ENCODE assay signal across 8 cellular contexts in genomic region chr19:41958367-41959055, GRCh38. TPM values are rescaled to one million over a fixed set of nuclear protein-coding genes. Genes with fewer than 3 reads are reported as not detected.
A peak's percentile ranks its signal among the peaks of the same experiment; 100 is the strongest.
DNase-seq lines count a peak whose midpoint lies in the region; ATAC-seq and TF ChIP-seq lines count a peak whose summit lies in the region.

No MANE protein-coding gene starts in this region.

- ATAC-seq in HG03064 (IDR thresholded peaks at IDR 0.05; ENCODE audit: low read depth, unreplicated experiment) = peak; percentile 38
- ATAC-seq in lung (ENCODE audit: insufficient read depth, low FRiP score) = peak; percentile 77
- no peak for ATAC-seq in GM18519 (IDR thresholded peaks at IDR 0.05; ENCODE audit: low FRiP score, unreplicated experiment)

- CTCF ChIA-PET in activated CD4-positive, alpha-beta memory T cell treated with anti-CD3 and anti-CD28 coated beads, Interleukin-2, amount 10 ng/mL, durations not matched to agents 7 days and 5 days (lab: Charles Lee) = interaction anchor here (0.8 to 4.0 kb wide), 11 partner anchors 11 to 167 kb away, joined by 3 to 32 read pairs (median 4); partner anchors contain the start of gene RPS19

- DNase-seq in NCI-H510A treated with DMSO at 0.1 percent for 48 hours (lab: John Stamatoyannopoulos, UW) (peak; percentile 81), lung (ENCODE audit: low spot score) (peak; percentile 90)
- peak; percentile 90 for DNase-seq in activated CD4-positive, alpha-beta memory T cell treated with anti-CD3 and anti-CD28 coated beads, Interleukin-2, amount 10 ng/mL, durations not matched to agents 7 days and 5 days
- DNase-seq in stimulated activated CD4-positive, alpha-beta T cell treated with anti-CD3 and anti-CD28 coated beads, TNF-alpha, amount 100 ng/mL, for 4 hours (ENCODE audit: low read depth in 3 of 3) = peak; percentile 72 to 84 (median 74)

- no peaks in the 10 kb centered on the region for H3K9me3 Mint-ChIP-seq in activated CD4-positive, alpha-beta memory T cell treated with anti-CD3 and anti-CD28 coated beads, Interleukin-2, amount 10 ng/mL, durations not matched to agents 7 days and 5 days

- peak overlapping the region; percentile 92 for H3K4me3 Mint-ChIP-seq in activated CD4-positive, alpha-beta memory T cell treated with anti-CD3 and anti-CD28 coated beads, Interleukin-2, amount 10 ng/mL, durations not matched to agents 7 days and 5 days

- no peaks in the 10 kb centered on the region for H3K36me3 Mint-ChIP-seq in activated CD4-positive, alpha-beta memory T cell treated with anti-CD3 and anti-CD28 coated beads, Interleukin-2, amount 10 ng/mL, durations not matched to agents 7 days and 5 days (ENCODE audit: low read depth)

- H3K4me1 ChIP-seq in duodenal mucosa (ENCODE audit: control insufficient read depth in 1 of 2, insufficient read depth in 2 of 2, low read length in 2 of 2) (peaks cover 28 to 34% of the 10 kb centered on the region in 2 donors), lung (ENCODE audit: control insufficient read depth in 2 of 2, insufficient read depth in 2 of 2, low read length in 2 of 2) (peaks cover 0 to 8% of the 10 kb centered on the region in 2 donors)

- H3K4me3 ChIP-seq in GM12875 (ENCODE audit: low read depth, low read length) (peak overlapping the region; percentile 74), duodenal mucosa (ENCODE audit: low read depth in 1 of 2, low read length in 2 of 2) (peak overlapping the region; percentile 80 to 92), lung (peak overlapping the region; percentile 93)

- H3K27ac ChIP-seq in duodenal mucosa (ENCODE audit: low read depth, low read length) (peak overlapping the region; percentile 83), lung (ENCODE audit: low read depth in 1 of 2, low read length in 1 of 2) (peak overlapping the region; percentile 77 to 94)

- peak overlapping the region; percentile 79 for H3K27ac Mint-ChIP-seq in activated CD4-positive, alpha-beta memory T cell treated with anti-CD3 and anti-CD28 coated beads, Interleukin-2, amount 10 ng/mL, durations not matched to agents 7 days and 5 days

- TF ChIP-seq CTCF in GM12875 (IDR thresholded peaks at IDR 0.05; ENCODE audit: borderline replicate concordance, insufficient read depth, low read depth, low read length) (no peak), lung (IDR thresholded peaks at IDR 0.05; ENCODE audit: control extremely low read depth, extremely low read depth) (no peak)

- no peaks in the 10 kb centered on the region for H3K27me3 ChIP-seq in duodenal mucosa (ENCODE audit: control insufficient read depth in 1 of 2, insufficient read depth in 2 of 2, low read length in 2 of 2)
- no peaks in the 10 kb centered on the region for H3K27me3 ChIP-seq in lung (ENCODE audit: control insufficient read depth, insufficient read depth)

- no peaks in the 10 kb centered on the region for H3K27me3 Mint-ChIP-seq in activated CD4-positive, alpha-beta memory T cell treated with anti-CD3 and anti-CD28 coated beads, Interleukin-2, amount 10 ng/mL, durations not matched to agents 7 days and 5 days

- H3K9ac ChIP-seq in duodenal mucosa (ENCODE audit: low read depth in 1 of 2, low read length in 2 of 2) = peak overlapping the region; percentile 88 to 89

- POLR2A ChIA-PET in activated CD4-positive, alpha-beta memory T cell treated with anti-CD3 and anti-CD28 coated beads, Interleukin-2, amount 10 ng/mL, durations not matched to agents 7 days and 5 days (lab: Charles Lee) = interaction anchor here (0.7 to 4.2 kb wide), 12 partner anchors 12 to 98 kb away, joined by 3 to 34 read pairs (median 4); partner anchors contain the start of gene RPS19

- WGBS in lung, 2 donors = 1 to 2% methylated on average over 42 to 43 of the region's 43 CpGs

- H3K36me3 ChIP-seq in duodenal mucosa (ENCODE audit: control insufficient read depth in 1 of 2, insufficient read depth in 2 of 2, low read length in 2 of 2) (peaks cover 0 to 6% of the 10 kb centered on the region in 2 donors), lung (ENCODE audit: control insufficient read depth in 2 of 2, insufficient read depth in 2 of 2, low read length in 2 of 2) (peaks cover 0 to 14% of the 10 kb centered on the region in 2 donors)

- H3K9me3 ChIP-seq in duodenal mucosa (ENCODE audit: control insufficient read depth in 1 of 2, low read length in 2 of 2) (no peaks in the 10 kb centered on the region), lung (ENCODE audit: control insufficient read depth in 2 of 2, insufficient read depth in 1 of 2, low read length in 1 of 2) (no peaks in the 10 kb centered on the region)

- peaks cover 21% of the 10 kb centered on the region for H3K4me1 Mint-ChIP-seq in activated CD4-positive, alpha-beta memory T cell treated with anti-CD3 and anti-CD28 coated beads, Interleukin-2, amount 10 ng/mL, durations not matched to agents 7 days and 5 days

RNA-seq across cellular contexts. Expression of gene RABAC1, which starts 0.6 kb away (rescaled TPM):
- total RNA-seq in activated CD4-positive, alpha-beta memory T cell treated with anti-CD3 and anti-CD28 coated beads, Interleukin-2, amount 10 ng/mL, durations not matched to agents 7 days and 5 days = 100 to 1,000 TPM in 1 of 2 experiments, 10 to 100 TPM in 1; 97.2 to 105 TPM
- 100 to 1,000 TPM in 1 of 2 donors, 10 to 100 TPM in 1; 87.9 to 284 TPM for total RNA-seq in lung
- 100 to 1,000 TPM; 242 to 291 TPM for polyA plus RNA-seq in lung

RNA-seq across cellular contexts. Expression of gene ERFL, which starts 30.3 kb away (rescaled TPM):
- 1 to 10 TPM; 1.5 to 1.7 TPM for total RNA-seq in activated CD4-positive, alpha-beta memory T cell treated with anti-CD3 and anti-CD28 coated beads, Interleukin-2, amount 10 ng/mL, durations not matched to agents 7 days and 5 days
- under 1 TPM in 1 of 2 donors, not detected in 1; 0.67 TPM for total RNA-seq in lung
- polyA plus RNA-seq in lung = under 1 TPM; 0.16 to 0.37 TPM

RNA-seq across cellular contexts. Expression of gene ATP1A3, which starts 35.5 kb away (rescaled TPM):
- 1 to 10 TPM; 1.2 to 1.9 TPM for total RNA-seq in activated CD4-positive, alpha-beta memory T cell treated with anti-CD3 and anti-CD28 coated beads, Interleukin-2, amount 10 ng/mL, durations not matched to agents 7 days and 5 days
- under 1 TPM; 0.09 to 0.40 TPM for total RNA-seq in lung
- polyA plus RNA-seq in lung = under 1 TPM; 0.10 to 0.16 TPM
